30 cellular contexts compared by ENCODE assay signal in the genomic region with DNA sequence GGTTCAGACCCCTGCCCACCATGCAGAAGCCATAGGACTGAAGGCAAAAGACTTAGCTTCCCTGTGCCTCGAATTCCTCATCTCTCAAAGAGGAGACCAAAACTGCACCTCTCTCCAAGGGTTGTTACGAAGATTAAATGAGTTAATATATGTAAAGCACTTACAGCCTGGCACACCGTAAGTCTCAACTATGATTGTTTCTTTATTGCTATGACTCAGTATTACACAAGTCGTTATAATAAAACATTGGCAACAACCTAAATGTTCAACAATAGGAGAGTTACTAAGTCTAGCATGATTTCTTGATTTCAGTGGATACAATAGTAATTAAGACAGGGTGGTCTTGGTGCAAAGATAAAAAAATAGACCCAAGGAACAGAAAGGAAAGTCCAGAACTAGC. TPM values are rescaled to one million over a fixed set of nuclear protein-coding genes. Genes with fewer than 3 reads are reported as not detected.
"Had no signal": no experiment of that assay in that cellular context is flagged by ENCODE, and none has a peak within 500 bp of the region (broad histone marks: within the 10 kb centered on the region; RNA-seq: fewer than 3 reads in every experiment).

No MANE protein-coding gene starts in this region.

- FAIRE-seq: colon had no signal

- H3K27ac ChIP-seq: adrenal gland, body of pancreas, esophagus muscularis mucosa, gastroesophageal sphincter, heart right ventricle had no signal

- H3K4me3 ChIP-seq: adrenal gland, body of pancreas, esophagus muscularis mucosa, gastroesophageal sphincter, heart right ventricle had no signal

- H3K4me1 ChIP-seq: adrenal gland had no signal

- ATAC-seq: activated CD4-positive, alpha-beta T cell treated with anti-CD3 and anti-CD28 coated beads for 36 hours; activated CD8-positive, alpha-beta memory T cell treated with anti-CD3 and anti-CD28 coated beads, Interleukin-2, amount 10 ng/mL, durations not matched to agents 7 days and 5 days; activated CD8-positive, alpha-beta T cell treated with anti-CD3 and anti-CD28 coated beads, Interleukin-2, amount 10 ng/mL, durations not matched to agents 7 days and 5 days; activated naive CD8-positive, alpha-beta T cell treated with anti-CD3 and anti-CD28 coated beads, Interleukin-2, amount 50 U/mL, for 24 hours; body of pancreas; gastroesophageal sphincter; heart right ventricle had no signal

- H3K36me3 ChIP-seq: adrenal gland, esophagus muscularis mucosa, gastroesophageal sphincter, heart right ventricle had no signal

- DNase-seq: activated CD4-positive, alpha-beta memory T cell treated with anti-CD3 and anti-CD28 coated beads for 36 hours; activated CD4-positive, alpha-beta T cell treated with anti-CD3 and anti-CD28 coated beads for 36 hours; activated CD4-positive, alpha-beta T cell treated with anti-CD3 and anti-CD28 coated beads, Interleukin-2, amount 10 ng/mL, durations not matched to agents 24 days and 14 days; activated CD4-positive, CD25-positive, alpha-beta regulatory T cell; activated CD4-positive, CD25-positive, alpha-beta regulatory T cell treated with anti-CD3 and anti-CD28 coated beads, Interleukin-2, amount 50 U/mL, for 72 hours; activated CD8-positive, alpha-beta memory T cell treated with anti-CD3 and anti-CD28 coated beads, Interleukin-2, amount 10 ng/mL, durations not matched to agents 7 days and 5 days; activated CD8-positive, alpha-beta memory T cell treated with anti-CD3 and anti-CD28 coated beads, Interleukin-2, amount 50 U/mL, for 4 hours; activated CD8-positive, alpha-beta T cell treated with anti-CD3 and anti-CD28 coated beads, Interleukin-2, amount 10 ng/mL, durations not matched to agents 7 days and 5 days; activated effector memory CD4-positive, alpha-beta T cell treated with anti-CD3 and anti-CD28 coated beads, Interleukin-2, amount 50 U/mL, for 16 hours; activated naive CD4-positive, alpha-beta T cell treated with anti-CD3 and anti-CD28 coated beads for 36 hours; activated naive CD8-positive, alpha-beta T cell treated with anti-CD3 and anti-CD28 coated beads for 36 hours; activated naive CD8-positive, alpha-beta T cell treated with anti-CD3 and anti-CD28 coated beads, Interleukin-2, amount 50 U/mL, for 24 hours; activated T-cell treated with anti-CD3 and anti-CD28 coated beads, Interleukin-2, amount 50 U/mL, for 1 hour; activated T-cell treated with anti-CD3 and anti-CD28 coated beads, Interleukin-2, amount 50 U/mL, for 48 hours; amygdala; body of pancreas; caudate nucleus; cortex of kidney; effector CD8-positive, alpha-beta T cell; erythroblast; foreskin melanocyte; heart right ventricle; T-helper 2 cell had no signal

- H3K27me3 ChIP-seq: adrenal gland, body of pancreas had no signal

- H3K9me3 ChIP-seq: adrenal gland, body of pancreas, esophagus muscularis mucosa, gastroesophageal sphincter, heart right ventricle had no signal

RNA-seq across cellular contexts. Expression of a gene that starts 19.6 kb away (rescaled TPM):
- total RNA-seq: activated CD8-positive, alpha-beta memory T cell treated with anti-CD3 and anti-CD28 coated beads for 36 hours; activated CD8-positive, alpha-beta memory T cell treated with anti-CD3 and anti-CD28 coated beads, Interleukin-2, amount 10 ng/mL, durations not matched to agents 7 days and 5 days; activated naive CD4-positive, alpha-beta T cell treated with anti-CD3 and anti-CD28 coated beads for 36 hours; activated T-helper 1 cell treated with anti-CD3 and anti-CD28 coated beads, Interleukin-12 subunit alpha, Interleukin-12 subunit beta, Interleukin-2, Interleukin-4 antibody, amounts not matched to agents 30 ng/mL and 10 ng/mL and 1 ng/mL, durations not matched to agents 14 hours and 24 hours and 36 hours; T-helper 1 cell treated with Interleukin-12 subunit alpha and Interleukin-12 subunit beta and Interleukin-4 antibody, amounts not matched to agents 30 ng/mL and 1 ng/mL, for 36 hours had no signal
